ENCODE assay signal across 8 cellular contexts in genomic region chr7:150368098-150368883, GRCh38. TPM values are rescaled to one million over a fixed set of nuclear protein-coding genes. Genes with fewer than 3 reads are reported as not detected.
DNase-seq lines count a peak whose midpoint lies in the region; ATAC-seq and TF ChIP-seq lines count a peak whose summit lies in the region.

Gene REPIN1 (plus strand): TSS chr7:150368822. CDS start chr7:150369712, 890 bp downstream.

- peak; percentile 88 for DNase-seq in NCI-H1105 (lab: John Stamatoyannopoulos, UW)
- DNase-seq in adrenal gland, result peak; percentile 94 to 97 (median 95)
- peak; percentile 94 to 95 for DNase-seq in heart right ventricle
- DNase-seq in posterior vena cava (ENCODE audit: low spot score), result peak; percentile 97
- peak; percentile 93 for DNase-seq in type B pancreatic cell (ENCODE audit: extremely low spot score, unreplicated experiment)

- H3K9me3 Mint-ChIP-seq in type B pancreatic cell, result no peaks in the 10 kb centered on the region

- H3K4me1 Mint-ChIP-seq in type B pancreatic cell (ENCODE audit: unreplicated experiment), result peaks cover 34% of the 10 kb centered on the region

- TF ChIP-seq POLR2A in GM10847 (IDR thresholded peaks at IDR 0.05; ENCODE audit: extremely low read depth, insufficient read length), result peak; percentile 73
- TF ChIP-seq POLR2A in adrenal gland (IDR thresholded peaks at IDR 0.05), result peak; percentile 53 to 85

- no peaks in the 10 kb centered on the region for H3K27me3 Mint-ChIP-seq in type B pancreatic cell

- peak within 1 kb of the TSS; percentile 97 for H3K4me3 Mint-ChIP-seq in type B pancreatic cell

- H3K9me3 ChIP-seq in adrenal gland (replicated peaks in 1 of 3), result no peaks in the 10 kb centered on the region
- no peaks in the 10 kb centered on the region for H3K9me3 ChIP-seq in heart right ventricle

- no peaks in the 10 kb centered on the region for H3K27me3 ChIP-seq in adrenal gland
- no peaks in the 10 kb centered on the region for H3K27me3 ChIP-seq in heart right ventricle

- H3K36me3 ChIP-seq in adrenal gland (replicated peaks in 1 of 2), result peaks cover 0 to 27% of the 10 kb centered on the region in 2 donors
- peaks cover 0 to 36% (median 22%) of the 10 kb centered on the region in 9 donors for H3K36me3 ChIP-seq in heart right ventricle

- intact Hi-C loops in T-helper 1 cell treated with Interleukin-12 subunit alpha and Interleukin-12 subunit beta and Interleukin-4 antibody, amounts not matched to agents 30 ng/mL and 1 ng/mL, for 36 hours (cut with micrococcal nuclease), result loop anchor here (1.0 to 2.0 kb wide), 4 partner anchors 11 to 53 kb away; a partner anchor contains a TSS
- intact Hi-C loops in adrenal gland (cut with DNase I) (loop anchor here in 1 of 2 donors (2.0 kb wide), 1 partner anchor 43 kb away; no protein-coding TSS in a partner anchor), heart right ventricle (cut with DNase I) (loop anchor here in 6 of 10 donors (1.0 to 10.0 kb wide), 3 partner anchors 37 to 387 kb away; a partner anchor contains a TSS), posterior vena cava (cut with DNase I) (no loop called here)

- peak within 1 kb of the TSS; percentile 61 to 99 (median 97) for H3K27ac ChIP-seq in adrenal gland
- H3K27ac ChIP-seq in heart right ventricle, result peak within 1 kb of the TSS; percentile 90 to 100 (median 98)

- ATAC-seq in HG02588 (IDR thresholded peaks at IDR 0.05; ENCODE audit: unreplicated experiment) (peak; percentile 63), heart right ventricle (peak; percentile 79 to 95 (median 87))

- peak within 1 kb of the TSS; percentile 62 to 91 (median 68) for H3K4me3 ChIP-seq in adrenal gland
- H3K4me3 ChIP-seq in heart right ventricle, result peak within 1 kb of the TSS; percentile 74 to 99 (median 97)

- 0 to 1% (median 0%) methylated on average over 19 to 85 of the region's 85 CpGs; no CpG with 5 or more reads in 1 of the 4 donors for WGBS in adrenal gland, 4 donors
- 1 to 2% methylated on average over 77 to 83 of the region's 85 CpGs for WGBS in heart right ventricle, 2 donors

- peaks cover 20 to 28% of the 10 kb centered on the region in 2 donors for H3K4me1 ChIP-seq in adrenal gland (replicated peaks in 1 of 2)
- peaks cover 14 to 61% (median 31%) of the 10 kb centered on the region in 9 donors for H3K4me1 ChIP-seq in heart right ventricle

- H3K36me3 Mint-ChIP-seq in type B pancreatic cell, result peaks cover 10% of the 10 kb centered on the region

- no peak for TF ChIP-seq CTCF in adrenal gland (IDR thresholded peaks at IDR 0.05)
- TF ChIP-seq CTCF in heart right ventricle (IDR thresholded peaks at IDR 0.05), result no peak
- TF ChIP-seq CTCF in type B pancreatic cell (conservative IDR thresholded peaks at IDR 0.05), result no peak

- H3K27ac Mint-ChIP-seq in type B pancreatic cell, result peak within 1 kb of the TSS; percentile 98

RNA-seq across cellular contexts. Expression of gene REPIN1, which starts in this region (rescaled TPM):
- total RNA-seq in T-helper 1 cell treated with Interleukin-12 subunit alpha and Interleukin-12 subunit beta and Interleukin-4 antibody, amounts not matched to agents 30 ng/mL and 1 ng/mL, for 36 hours, result 59.1 and 64.1 TPM in 2 replicates
- total RNA-seq in adrenal gland (100 to 1,000 TPM; 153 to 294 (median 214) TPM), heart right ventricle (100 to 1,000 TPM in 8 of 10 donors, 10 to 100 TPM in 2; 88.7 to 132 (median 114) TPM), posterior vena cava (10 to 100 TPM; 48.9 to 50.5 TPM), type B pancreatic cell (ENCODE audit: low replicate concordance) (142 and 154 TPM in 2 replicates)
- polyA plus RNA-seq in adrenal gland (100 to 1,000 TPM in 1 of 3 donors, 10 to 100 TPM in 2; 69.0 to 140 (median 95.8) TPM), heart right ventricle (10 to 100 TPM; 51.0 to 53.0 TPM)

Comparison
In these comparisons a context has a peak if more than half of its experiments do, and no peak if none do; other contexts are left out.
1. Peak in every context shown above with its lines: DNase-seq, ATAC-seq, H3K4me3 ChIP-seq and H3K27ac ChIP-seq.
2. intact Hi-C loops: an anchor here in T-helper 1 cell treated with Interleukin-12 subunit alpha and Interleukin-12 subunit beta and Interleukin-4 antibody, amounts not matched to agents 30 ng/mL and 1 ng/mL, for 36 hours (1.0 to 2.0 kb wide) and heart right ventricle (1.0 to 10.0 kb wide); none called in posterior vena cava.